1 cellular context compared by ENCODE assay signal in genomic region chr12:79841878-79842265, GRCh38.
TF ChIP-seq lines count a peak whose summit lies in the region.

No MANE protein-coding gene starts in this region.

TF ChIP-seq in GM12878, 131 proteins besides CTCF, POLR2A, EP300 and RAD21 (continued from another document):
- no peak for TF ChIP-seq REST (IDR thresholded peaks at IDR 0.05; ENCODE audit: low read depth, low read length)
- peak; percentile 59 for TF ChIP-seq RUNX3 (IDR thresholded peaks at IDR 0.05; ENCODE audit: low read length)
TF ChIP-seq in GM12878: peak in this region for 3.
